Comparison of ENCODE assay signal across 12 cellular contexts in the genomic region with DNA sequence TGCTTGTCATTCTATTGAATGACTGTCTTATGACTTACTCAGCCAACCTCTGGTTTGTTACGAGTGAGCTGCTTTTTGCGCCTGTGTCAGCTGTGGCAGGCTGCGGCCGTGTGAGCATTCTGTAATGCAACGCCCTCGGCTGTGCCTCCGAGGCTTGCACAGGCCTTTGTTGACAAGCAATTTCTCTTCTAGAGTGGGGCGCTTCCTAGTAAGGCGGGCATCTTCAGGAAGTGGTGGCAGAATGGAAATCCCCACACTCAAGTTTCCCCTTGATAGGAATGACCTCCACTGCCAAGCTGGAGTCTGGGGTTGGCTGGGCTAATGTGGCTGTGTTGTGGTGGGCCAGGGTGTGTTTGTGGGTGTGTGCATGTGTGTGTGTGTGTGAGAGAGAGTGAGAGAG. TPM values are rescaled to one million over a fixed set of nuclear protein-coding genes. Genes with fewer than 3 reads are reported as not detected.
A peak's percentile ranks its signal among the peaks of the same experiment; 100 is the strongest.
DNase-seq lines count a peak whose midpoint lies in the region; ATAC-seq and TF ChIP-seq lines count a peak whose summit lies in the region.
"Had no signal": no experiment of that assay in that cellular context is flagged by ENCODE, and none has a peak within 500 bp of the region (broad histone marks: within the 10 kb centered on the region; RNA-seq: fewer than 3 reads in every experiment).

No MANE protein-coding gene starts in this region.

- no peaks in the 10 kb centered on the region for H3K36me3 ChIP-seq in prostate gland
- no peaks in the 10 kb centered on the region for H3K36me3 ChIP-seq in SK-N-SH (replicated peaks in 1 of 2; ENCODE audit: control insufficient read depth in 1 of 2, insufficient read depth in 2 of 2, low read length in 1 of 2)

- no peaks in the 10 kb centered on the region for H4K20me1 ChIP-seq in SK-N-SH (ENCODE audit: insufficient read depth)

- H3K27ac ChIP-seq in prostate gland (no peak overlapping the region), SK-N-SH (ENCODE audit: low read depth in 2 of 2, low read length in 1 of 2) (no peak overlapping the region)

- POLR2A ChIA-PET in SK-N-SH (lab: Yijun Ruan, JAX), result no interaction called here

- H3K9me2 ChIP-seq in SK-N-SH, result no peaks in the 10 kb centered on the region

- TF ChIP-seq RAD21 in SK-N-SH (IDR thresholded peaks at IDR 0.05; ENCODE audit: low read length), result no peak

- H3F3A ChIP-seq in SK-N-SH (replicated peaks; ENCODE audit: insufficient read depth), result no peaks in the 10 kb centered on the region

- no peak overlapping the region for H2AFZ ChIP-seq in SK-N-SH (ENCODE audit: low read depth)

- ATAC-seq in GM21381 (IDR thresholded peaks at IDR 0.05; ENCODE audit: unreplicated experiment), result no peak
- ATAC-seq: mucosa of descending colon had no signal

- no peaks in the 10 kb centered on the region for H3K4me1 ChIP-seq in prostate gland (replicated peaks)
- no peaks in the 10 kb centered on the region for H3K4me1 ChIP-seq in SK-N-SH (ENCODE audit: control insufficient read depth in 1 of 2, insufficient read depth in 2 of 2, low read depth in 1 of 2, low read length in 1 of 2)

- intact Hi-C loops in prostate gland (cut with DNase I), result no loop called here

- no peak overlapping the region for H3K4me3 ChIP-seq in GM12865 (ENCODE audit: low read depth, low read length)
- H3K4me3 ChIP-seq in prostate gland, result no peak overlapping the region
- no peak overlapping the region for H3K4me3 ChIP-seq in SK-N-SH (ENCODE audit: low read depth in 2 of 2, low read length in 1 of 2)
- H3K4me3 ChIP-seq: mucosa of descending colon had no signal

- CTCF ChIA-PET in SK-N-SH (lab: Yijun Ruan, JAX), result interaction anchor here (0.9 kb wide), 1 partner anchor 10 kb away, joined by 3 read pairs; no protein-coding TSS in a partner anchor

- no peak for TF ChIP-seq CTCF in GM12865 (IDR thresholded peaks at IDR 0.05; ENCODE audit: insufficient read depth, low read depth, low read length, missing control alignments)
- no peak for TF ChIP-seq CTCF in prostate gland (IDR thresholded peaks at IDR 0.05)
- no peak for TF ChIP-seq CTCF in SK-N-SH (IDR thresholded peaks at IDR 0.05)

- DNase-seq in GM12865 (ENCODE audit: low read depth) (peak; percentile 64), SK-N-DZ (ENCODE audit: low spot score) (peak; percentile 33), activated gamma-delta T cell (lab: John Stamatoyannopoulos, UW) (peak; percentile 16), retina (peak; percentile 17), prostate gland (ENCODE audit: low spot score) (no peak), SK-N-SH (no peak), GF-D8 (lab: John Stamatoyannopoulos, UW) (no peak)
- DNase-seq: DMS 273 treated with DMSO at 0.1 percent for 48 hours, erythroblast, H9, mucosa of descending colon had no signal

- no peak overlapping the region for H3K4me2 ChIP-seq in SK-N-SH

- WGBS in prostate gland, result 33% methylated on average over 9 of the region's 9 CpGs
- 58% methylated on average over 9 of the region's 9 CpGs for WGBS in SK-N-SH (ENCODE audit: low lambda C conversion rate)

- H3K9me3 ChIP-seq in prostate gland, result no peaks in the 10 kb centered on the region
- H3K9me3 ChIP-seq in SK-N-SH, result no peaks in the 10 kb centered on the region
- H3K9me3 ChIP-seq: mucosa of descending colon had no signal

- H3K9ac ChIP-seq in SK-N-SH, result no peak overlapping the region

- no peak for TF ChIP-seq POLR2A in prostate gland (IDR thresholded peaks at IDR 0.05)

- TF ChIP-seq EP300 in SK-N-SH (IDR thresholded peaks at IDR 0.05; ENCODE audit: borderline replicate concordance in 1 of 2, low read depth in 1 of 2, low read length in 1 of 2), result no peak

- no peaks in the 10 kb centered on the region for H3K79me2 ChIP-seq in SK-N-SH (ENCODE audit: insufficient read depth)

- H3K27me3 ChIP-seq in prostate gland (replicated peaks; ENCODE audit: insufficient read depth) (no peaks in the 10 kb centered on the region), SK-N-SH (ENCODE audit: insufficient read depth) (no peaks in the 10 kb centered on the region)

TF ChIP-seq in SK-N-SH, 30 proteins besides CTCF, POLR2A, EP300 and RAD21:
- TF ChIP-seq YY1 (IDR thresholded peaks at IDR 0.05; ENCODE audit: low read depth) (no peak), CHD2 (IDR thresholded peaks at IDR 0.05; ENCODE audit: low read length, partially characterized antibody) (no peak), ELF1 (IDR thresholded peaks at IDR 0.05) (no peak), FOXJ3 (CRISPR knock-in tag; IDR thresholded peaks at IDR 0.05) (no peak), NRF1 (IDR thresholded peaks at IDR 0.05; ENCODE audit: low read depth, low read length) (no peak), SIN3A (IDR thresholded peaks at IDR 0.05; ENCODE audit: borderline replicate concordance, low read depth, low read length) (no peak), FOXM1 (IDR thresholded peaks at IDR 0.05; ENCODE audit: low read depth) (no peak), MXI1 (IDR thresholded peaks at IDR 0.05; ENCODE audit: low read depth, low read length) (no peak), TCF12 (IDR thresholded peaks at IDR 0.05) (no peak), TEAD4 (IDR thresholded peaks at IDR 0.05; ENCODE audit: borderline replicate concordance, insufficient read depth) (no peak)
- TF ChIP-seq, protein P1, sequence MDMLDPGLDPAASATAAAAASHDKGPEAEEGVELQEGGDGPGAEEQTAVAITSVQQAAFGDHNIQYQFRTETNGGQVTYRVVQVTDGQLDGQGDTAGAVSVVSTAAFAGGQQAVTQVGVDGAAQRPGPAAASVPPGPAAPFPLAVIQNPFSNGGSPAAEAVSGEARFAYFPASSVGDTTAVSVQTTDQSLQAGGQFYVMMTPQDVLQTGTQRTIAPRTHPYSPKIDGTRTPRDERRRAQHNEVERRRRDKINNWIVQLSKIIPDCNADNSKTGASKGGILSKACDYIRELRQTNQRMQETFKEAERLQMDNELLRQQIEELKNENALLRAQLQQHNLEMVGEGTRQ (IDR thresholded peaks at IDR 0.05; ENCODE audit: borderline replicate concordance, low read depth, low read length), result no peak
- TF ChIP-seq, protein P2, sequence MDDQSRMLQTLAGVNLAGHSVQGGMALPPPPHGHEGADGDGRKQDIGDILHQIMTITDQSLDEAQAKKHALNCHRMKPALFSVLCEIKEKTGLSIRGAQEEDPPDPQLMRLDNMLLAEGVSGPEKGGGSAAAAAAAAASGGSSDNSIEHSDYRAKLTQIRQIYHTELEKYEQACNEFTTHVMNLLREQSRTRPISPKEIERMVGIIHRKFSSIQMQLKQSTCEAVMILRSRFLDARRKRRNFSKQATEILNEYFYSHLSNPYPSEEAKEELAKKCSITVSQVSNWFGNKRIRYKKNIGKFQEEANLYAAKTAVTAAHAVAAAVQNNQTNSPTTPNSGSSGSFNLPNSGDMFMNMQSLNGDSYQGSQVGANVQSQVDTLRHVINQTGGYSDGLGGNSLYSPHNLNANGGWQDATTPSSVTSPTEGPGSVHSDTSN (IDR thresholded peaks at IDR 0.05), result no peak
- TF ChIP-seq, protein P3, sequence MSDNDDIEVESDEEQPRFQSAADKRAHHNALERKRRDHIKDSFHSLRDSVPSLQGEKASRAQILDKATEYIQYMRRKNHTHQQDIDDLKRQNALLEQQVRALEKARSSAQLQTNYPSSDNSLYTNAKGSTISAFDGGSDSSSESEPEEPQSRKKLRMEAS (IDR thresholded peaks at IDR 0.05; ENCODE audit: low read depth), result no peak

RNA-seq across cellular contexts. Expression of a gene that starts 20.2 kb away (rescaled TPM):
- 5.3 and 5.7 TPM in 2 replicates for polyA plus RNA-seq in SK-N-DZ (2014; cell fraction: cytosol; rRNA removed)
- polyA plus RNA-seq in SK-N-DZ (2014; cell fraction: nucleus; rRNA removed), result 4.9 and 6.5 TPM in 2 replicates
- total RNA-seq in prostate gland, result 1 to 10 TPM; 3.4 to 5.2 TPM
- polyA plus RNA-seq in SK-N-SH (2012; rRNA removed), result 0.16 and 0.20 TPM in 2 replicates
- 0.13 and 0.24 TPM in 2 replicates for polyA plus RNA-seq in SK-N-SH (2012; cell fraction: cytosol; rRNA removed)
- 0.11 and 0.19 TPM in 2 replicates for polyA plus RNA-seq in SK-N-SH (2012; cell fraction: nucleus; rRNA removed)

RNA-seq across cellular contexts. Expression of a gene that starts 38.9 kb away (rescaled TPM):
- polyA plus RNA-seq in SK-N-DZ (2014; cell fraction: cytosol; rRNA removed), result 18.2 and 35.5 TPM in 2 replicates
- polyA plus RNA-seq in SK-N-DZ (2014; cell fraction: nucleus; rRNA removed), result 13.3 and 25.8 TPM in 2 replicates
- 10 to 100 TPM; 30.0 to 43.0 TPM for total RNA-seq in prostate gland
- 88.8 and 95.5 TPM in 2 replicates for polyA plus RNA-seq in SK-N-SH (2012; rRNA removed)
- 119 and 220 TPM in 2 replicates for polyA plus RNA-seq in SK-N-SH (2012; cell fraction: cytosol; rRNA removed)
- 20.9 and 33.8 TPM in 2 replicates for polyA plus RNA-seq in SK-N-SH (2012; cell fraction: nucleus; rRNA removed)

Comparison
In these comparisons a context has a peak if more than half of its experiments do, and no peak if none do; other contexts are left out.
1. DNase-seq: peak in GM12865 (single experiment), SK-N-DZ (single experiment), activated gamma-delta T cell (single experiment) and retina (single experiment); none in prostate gland (single experiment), SK-N-SH (single experiment) and GF-D8 (single experiment).